Comparison of ENCODE assay signal across 33 cellular contexts in the genomic region with DNA sequence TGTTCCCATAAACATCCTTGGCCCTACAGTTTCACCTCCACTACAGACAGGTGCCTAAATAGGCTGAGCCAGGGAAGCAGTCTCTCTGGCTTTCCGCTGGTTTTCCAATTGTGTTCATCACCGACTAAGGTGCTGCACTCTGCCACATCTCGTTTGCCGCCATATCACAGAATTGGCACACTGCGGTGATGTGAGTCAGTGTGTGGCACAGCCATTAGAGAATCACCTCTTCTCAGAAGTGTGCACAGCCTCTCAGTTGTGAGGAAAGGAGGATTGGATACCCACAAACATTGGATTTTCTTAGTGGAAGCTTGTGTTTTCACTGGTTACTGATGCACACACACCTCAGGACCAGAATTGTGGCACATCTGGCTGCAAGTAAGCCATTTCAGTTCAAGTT.
"Had no signal": no experiment of that assay in that cellular context is flagged by ENCODE, and none has a peak within 500 bp of the region (broad histone marks: within the 10 kb centered on the region; RNA-seq: fewer than 3 reads in every experiment).

No MANE protein-coding gene starts in this region.

- H3K27me3 ChIP-seq: adrenal gland, brain microvascular endothelial cell, Peyer's patch had no signal

- ATAC-seq: activated naive CD4-positive, alpha-beta T cell treated with anti-CD3 and anti-CD28 coated beads, Interleukin-2, amount 50 U/mL, for 72 hours; activated T-cell treated with anti-CD3 and anti-CD28 coated beads, Interleukin-2, amount 50 U/mL, for 4 hours; PC-3; WTC11 had no signal

- H3K36me3 ChIP-seq: adrenal gland, brain microvascular endothelial cell, Peyer's patch had no signal

- H3K27ac ChIP-seq: adrenal gland, brain microvascular endothelial cell, Peyer's patch had no signal

- H3K4me1 Mint-ChIP-seq: IgD-negative memory B cell had no signal

- H3K9me3 ChIP-seq: adrenal gland, Peyer's patch had no signal

- H3K9me3 Mint-ChIP-seq: activated CD4-positive, alpha-beta memory T cell treated with anti-CD3 and anti-CD28 coated beads for 36 hours; activated naive CD4-positive, alpha-beta T cell treated with anti-CD3 and anti-CD28 coated beads for 36 hours; activated T-helper 1 cell treated with anti-CD3 and anti-CD28 coated beads, Interleukin-12 subunit alpha, Interleukin-12 subunit beta, Interleukin-2, Interleukin-4 antibody, amounts not matched to agents 30 ng/mL and 10 ng/mL and 1 ng/mL, durations not matched to agents 14 hours and 24 hours and 36 hours; WTC11 had no signal

- H3K4me3 ChIP-seq: adrenal gland, Peyer's patch had no signal

- DNase-seq: activated CD4-positive, alpha-beta memory T cell treated with anti-CD3 and anti-CD28 coated beads for 36 hours; activated CD4-positive, alpha-beta T cell treated with anti-CD3 and anti-CD28 coated beads for 4 hours; activated CD4-positive, alpha-beta T cell treated with anti-CD3 and anti-CD28 coated beads, Interleukin-2, amount 50 U/mL, for 1 hour; activated CD4-positive, CD25-positive, alpha-beta regulatory T cell treated with anti-CD3 and anti-CD28 coated beads, Interleukin-2, amount 50 U/mL, for 72 hours; activated CD8-positive, alpha-beta memory T cell treated with anti-CD3 and anti-CD28 coated beads, Interleukin-2, amount 50 U/mL, for 4 hours; activated gamma-delta T cell treated with Interleukin-2 at 50 U/mL for 16 hours; activated naive CD4-positive, alpha-beta T cell treated with anti-CD3 and anti-CD28 coated beads for 36 hours; activated T-cell treated with anti-CD3 and anti-CD28 coated beads for 4 hours; activated T-cell treated with anti-CD3 and anti-CD28 coated beads, Interleukin-2, amount 50 U/mL, for 4 hours; adrenal gland; anterior cingulate cortex; brain microvascular endothelial cell; cerebellar nuclear complex; Karpas-422; NCI-H1105; NCI-H1436 treated with DMSO at 0.1 percent for 48 hours; NCI-H1694 treated with DMSO at 0.1 percent for 48 hours; NCI-H2029 treated with DMSO at 0.1 percent for 48 hours; NCI-H2107; NCI-H2171; NCI-H510A; NCI-H526; NCI-H748 treated with DMSO at 0.1 percent for 48 hours; NK-92 treated with Interleukin-12 subunit alpha and Interleukin-12 subunit beta, amount 100 ng/mL, for 24 hours; PC-3; Peyer's patch; RPMI8226; SW 1271; T1000 had no signal

- H3K36me3 Mint-ChIP-seq: activated CD4-positive, alpha-beta memory T cell treated with anti-CD3 and anti-CD28 coated beads for 36 hours; activated naive CD4-positive, alpha-beta T cell treated with anti-CD3 and anti-CD28 coated beads, Interleukin-2, amount 50 U/mL, for 72 hours; IgD-negative memory B cell; WTC11 had no signal

- H3K27ac Mint-ChIP-seq: activated CD4-positive, alpha-beta memory T cell treated with anti-CD3 and anti-CD28 coated beads for 36 hours; activated naive CD4-positive, alpha-beta T cell treated with anti-CD3 and anti-CD28 coated beads for 36 hours; activated naive CD4-positive, alpha-beta T cell treated with anti-CD3 and anti-CD28 coated beads, Interleukin-2, amount 50 U/mL, for 72 hours; activated T-helper 1 cell treated with anti-CD3 and anti-CD28 coated beads, Interleukin-12 subunit alpha, Interleukin-12 subunit beta, Interleukin-2, Interleukin-4 antibody, amounts not matched to agents 30 ng/mL and 10 ng/mL and 1 ng/mL, durations not matched to agents 14 hours and 24 hours and 36 hours; IgD-negative memory B cell; WTC11 had no signal

- H3K27me3 Mint-ChIP-seq: activated CD4-positive, alpha-beta memory T cell treated with anti-CD3 and anti-CD28 coated beads for 36 hours; IgD-negative memory B cell had no signal

- H3K4me3 Mint-ChIP-seq: activated CD4-positive, alpha-beta memory T cell treated with anti-CD3 and anti-CD28 coated beads for 36 hours; activated naive CD4-positive, alpha-beta T cell treated with anti-CD3 and anti-CD28 coated beads for 36 hours; activated T-cell treated with anti-CD3 and anti-CD28 coated beads, Interleukin-2, amount 50 U/mL, for 4 hours; activated T-helper 1 cell treated with anti-CD3 and anti-CD28 coated beads, Interleukin-12 subunit alpha, Interleukin-12 subunit beta, Interleukin-2, Interleukin-4 antibody, amounts not matched to agents 30 ng/mL and 10 ng/mL and 1 ng/mL, durations not matched to agents 14 hours and 24 hours and 36 hours; IgD-negative memory B cell; WTC11 had no signal

- H3K4me1 ChIP-seq: adrenal gland, Peyer's patch had no signal
